ENCODE assay signal across 8 cellular contexts in genomic region chr19:20423381-20424207, GRCh38.
A peak's percentile ranks its signal among the peaks of the same experiment; 100 is the strongest.
DNase-seq lines count a peak whose midpoint lies in the region; ATAC-seq, FAIRE-seq and TF ChIP-seq lines count a peak whose summit lies in the region.

No MANE protein-coding gene starts in this region.

- no peak for ATAC-seq in CD4-positive, alpha-beta T cell (ENCODE audit: poor library complexity)
- no peak for ATAC-seq in activated naive CD8-positive, alpha-beta T cell treated with anti-CD3 and anti-CD28 coated beads, Interleukin-2, amount 50 U/mL, for 24 hours

- peaks cover 30% of the 10 kb centered on the region for H3K36me3 Mint-ChIP-seq in CD4-positive, alpha-beta T cell (ENCODE audit: low read depth)
- H3K36me3 Mint-ChIP-seq in activated naive CD8-positive, alpha-beta T cell treated with anti-CD3 and anti-CD28 coated beads, Interleukin-2, amount 50 U/mL, for 24 hours (ENCODE audit: low read depth): peaks cover 37% of the 10 kb centered on the region

- intact Hi-C loops in CD4-positive, alpha-beta T cell (cut with DNase I, micrococcal nuclease): loop anchor here (2.0 to 10.0 kb wide), 5 partner anchors 141 to 1421 kb away; partner anchors contain the start of genes ZNF486 (in 1 of the 2), ZNF626 (in 1 of the 2), ZNF66 (in 1 of the 2) and ZNF737 (in 1 of the 2)
- intact Hi-C loops in ovary (cut with DNase I): no loop called here
- intact Hi-C loops in vagina (cut with DNase I): no loop called here

- H3K4me1 ChIP-seq in Loucy (ENCODE audit: insufficient read depth, low read length, poor library complexity, severe bottlenecking) (no peaks in the 10 kb centered on the region), cardiac muscle cell (ENCODE audit: low read depth) (peaks cover 6% of the 10 kb centered on the region), ovary (ENCODE audit: insufficient read depth) (no peaks in the 10 kb centered on the region), vagina (peaks cover 8% of the 10 kb centered on the region)

- H3K36me3 ChIP-seq in Loucy (ENCODE audit: insufficient read depth, low read length) (no peaks in the 10 kb centered on the region), cardiac muscle cell (no peaks in the 10 kb centered on the region), ovary (no peaks in the 10 kb centered on the region), vagina (no peaks in the 10 kb centered on the region)

- peaks cover 15% of the 10 kb centered on the region for H3K4me1 Mint-ChIP-seq in CD4-positive, alpha-beta T cell (ENCODE audit: low read depth)
- H3K4me1 Mint-ChIP-seq in activated naive CD8-positive, alpha-beta T cell treated with anti-CD3 and anti-CD28 coated beads, Interleukin-2, amount 50 U/mL, for 24 hours: peaks cover 4% of the 10 kb centered on the region

- no peaks in the 10 kb centered on the region for H3K27me3 Mint-ChIP-seq in CD4-positive, alpha-beta T cell
- H3K27me3 Mint-ChIP-seq in activated naive CD8-positive, alpha-beta T cell treated with anti-CD3 and anti-CD28 coated beads, Interleukin-2, amount 50 U/mL, for 24 hours: peaks cover 3% of the 10 kb centered on the region

- H3K4me2 ChIP-seq in Loucy (ENCODE audit: low read depth, low read length, poor library complexity, severe bottlenecking): peak overlapping the region; percentile 48

- 6 to 8% (median 7%) methylated on average over 44 of the region's 44 CpGs for WGBS in ovary, 3 donors

- TF ChIP-seq CTCF in CD4-positive, alpha-beta T cell (IDR thresholded peaks at IDR 0.05): no peak
- TF ChIP-seq CTCF in Loucy (conservative IDR thresholded peaks at IDR 0.05; ENCODE audit: low read length) (no peak), cardiac muscle cell (IDR thresholded peaks at IDR 0.05; ENCODE audit: low read depth, low read length) (no peak), ovary (IDR thresholded peaks at IDR 0.05) (no peak), vagina (IDR thresholded peaks at IDR 0.05) (no peak)

- no peak overlapping the region for H2AFZ ChIP-seq in Loucy (ENCODE audit: low read length)

- no peak for TF ChIP-seq EP300 in ovary (IDR thresholded peaks at IDR 0.05)

- no peaks in the 10 kb centered on the region for H3K9me2 ChIP-seq in Loucy (replicated peaks; ENCODE audit: low read depth, low read length)

- no peaks in the 10 kb centered on the region for H3K27me3 ChIP-seq in CD4-positive, alpha-beta T cell (ENCODE audit: control insufficient read depth, insufficient read depth, low read length)
- H3K27me3 ChIP-seq in Loucy (ENCODE audit: insufficient read depth, low read length, poor library complexity, severe bottlenecking) (no peaks in the 10 kb centered on the region), cardiac muscle cell (no peaks in the 10 kb centered on the region), ovary (no peaks in the 10 kb centered on the region), vagina (no peaks in the 10 kb centered on the region)

- H3K4me3 Mint-ChIP-seq in CD4-positive, alpha-beta T cell: peak overlapping the region; percentile 97
- H3K4me3 Mint-ChIP-seq in activated naive CD8-positive, alpha-beta T cell treated with anti-CD3 and anti-CD28 coated beads, Interleukin-2, amount 50 U/mL, for 24 hours: peak overlapping the region; percentile 93

- no peak for FAIRE-seq in RCC 7860 (lab: Jason Lieb, UNC)

- H4K20me1 ChIP-seq in Loucy (ENCODE audit: insufficient read depth, low read length, poor library complexity, severe bottlenecking): no peaks in the 10 kb centered on the region

- H3F3A ChIP-seq in Loucy (ENCODE audit: low read depth): no peaks in the 10 kb centered on the region

- H3K9me3 Mint-ChIP-seq in CD4-positive, alpha-beta T cell: no peaks in the 10 kb centered on the region
- peaks cover 12% of the 10 kb centered on the region for H3K9me3 Mint-ChIP-seq in activated naive CD8-positive, alpha-beta T cell treated with anti-CD3 and anti-CD28 coated beads, Interleukin-2, amount 50 U/mL, for 24 hours

- peak overlapping the region; percentile 90 for H3K27ac Mint-ChIP-seq in CD4-positive, alpha-beta T cell
- H3K27ac Mint-ChIP-seq in activated naive CD8-positive, alpha-beta T cell treated with anti-CD3 and anti-CD28 coated beads, Interleukin-2, amount 50 U/mL, for 24 hours: peak overlapping the region; percentile 92

- CTCF ChIA-PET in CD4-positive, alpha-beta T cell (lab: Charles Lee): no interaction called here

- H3K9me3 ChIP-seq in CD4-positive, alpha-beta T cell (ENCODE audit: control insufficient read depth, low read length): no peaks in the 10 kb centered on the region
- peaks cover 2% of the 10 kb centered on the region; the same call in 1 of the 2 replicates for H3K9me3 ChIP-seq in Loucy (ENCODE audit: insufficient read depth, low read depth, low read length)
- no peaks in the 10 kb centered on the region for H3K9me3 ChIP-seq in cardiac muscle cell (ENCODE audit: low read depth)
- no peaks in the 10 kb centered on the region for H3K9me3 ChIP-seq in ovary
- no peaks in the 10 kb centered on the region for H3K9me3 ChIP-seq in vagina

- TF ChIP-seq POLR2A in ovary (IDR thresholded peaks at IDR 0.05): no peak
- TF ChIP-seq POLR2A in vagina (IDR thresholded peaks at IDR 0.05): no peak

- H3K4me3 ChIP-seq in Loucy (ENCODE audit: low read length, poor library complexity, severe bottlenecking) (peak overlapping the region; percentile 76), cardiac muscle cell (peak overlapping the region; percentile 97), ovary (peak overlapping the region; percentile 64), vagina (peak overlapping the region; percentile 58 to 61)

- DNase-seq in CD4-positive, alpha-beta T cell: peak in 5 of 10 experiments; percentile 6 to 34 (median 7)
- peak; percentile 14 for DNase-seq in activated naive CD8-positive, alpha-beta T cell treated with anti-CD3 and anti-CD28 coated beads, Interleukin-2, amount 50 U/mL, for 24 hours
- DNase-seq in cardiac muscle cell (ENCODE audit: low read depth in 1 of 2, low spot score in 1 of 2) (peak; percentile 60 to 88), ovary (peak; percentile 42 to 77 (median 68)), vagina (ENCODE audit: extremely low spot score in 2 of 2) (no peak), NOMO-1 (lab: John Stamatoyannopoulos, UW; ENCODE audit: unreplicated experiment in 2 of 2) (no peak), RCC 7860 (ENCODE audit: low spot score) (no peak)

- peak overlapping the region; percentile 85 for H3K9ac ChIP-seq in Loucy (ENCODE audit: low read depth, low read length, poor library complexity, severe bottlenecking)

- H3K27ac ChIP-seq in CD4-positive, alpha-beta T cell (ENCODE audit: low read depth, low read length): peak overlapping the region; percentile 65
- H3K27ac ChIP-seq in cardiac muscle cell (peak overlapping the region; percentile 98), ovary (peak overlapping the region; percentile 43 to 91), vagina (peak overlapping the region; percentile 85)

- POLR2A ChIA-PET in CD4-positive, alpha-beta T cell (lab: Charles Lee): interaction anchor here (0.7 to 3.5 kb wide), 17 partner anchors 7 to 1344 kb away, joined by 3 to 49 read pairs (median 7); partner anchors contain the start of genes ZNF100, ZNF101, ZNF430 and ZNF431

- H3K79me2 ChIP-seq in Loucy (ENCODE audit: insufficient read depth, low read length): peaks cover 14% of the 10 kb centered on the region; the same call in 1 of the 2 replicates

Comparison
In these comparisons a context has a peak if more than half of its experiments do, and no peak if none do; other contexts are left out.
1. DNase-seq: peak in activated naive CD8-positive, alpha-beta T cell treated with anti-CD3 and anti-CD28 coated beads, Interleukin-2, amount 50 U/mL, for 24 hours (single experiment), cardiac muscle cell (2 of 2) and ovary (5 of 5); none in vagina (0 of 2), NOMO-1 (0 of 2) and RCC 7860 (single experiment).
2. intact Hi-C loops: an anchor here in CD4-positive, alpha-beta T cell (2.0 to 10.0 kb wide); none called in ovary and vagina.
3. Peak in every context shown above with its lines, with median percentiles within 50 percentile points of each other: H3K27ac ChIP-seq and H3K4me3 ChIP-seq.